In the genomic region with DNA sequence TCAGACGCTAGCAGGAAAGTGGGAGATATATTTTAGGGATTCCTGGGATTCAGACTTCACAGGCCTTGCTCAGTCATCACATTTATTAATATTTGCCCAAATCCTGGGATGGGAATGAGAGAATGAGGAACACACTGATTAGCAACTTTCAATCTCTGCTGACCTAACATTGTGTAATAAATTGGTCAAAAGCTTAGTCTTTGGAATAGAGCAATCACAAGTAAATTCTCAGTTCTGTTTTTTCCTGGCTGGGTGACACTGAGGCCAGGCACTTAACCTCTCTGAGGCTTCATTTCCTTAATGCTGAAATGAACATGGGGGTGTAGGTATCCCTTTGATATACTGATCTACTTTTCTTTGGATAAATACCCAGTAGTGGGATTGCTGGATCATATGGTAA, we compare ENCODE assay signal across 13 cellular contexts.
"Had no signal": no experiment of that assay in that cellular context is flagged by ENCODE, and none has a peak within 500 bp of the region (broad histone marks: within the 10 kb centered on the region; RNA-seq: fewer than 3 reads in every experiment).

No MANE protein-coding gene starts in this region.

- H3K27ac Mint-ChIP-seq: activated CD8-positive, alpha-beta T cell treated with anti-CD3 and anti-CD28 coated beads for 36 hours; activated naive CD8-positive, alpha-beta T cell treated with anti-CD3 and anti-CD28 coated beads, Interleukin-2, amount 50 U/mL, for 24 hours; activated T-helper 1 cell treated with anti-CD3 and anti-CD28 coated beads, Interleukin-12 subunit alpha, Interleukin-12 subunit beta, Interleukin-2, Interleukin-4 antibody, amounts not matched to agents 30 ng/mL and 10 ng/mL and 1 ng/mL, durations not matched to agents 14 hours and 24 hours and 36 hours had no signal

- ATAC-seq: activated CD8-positive, alpha-beta T cell treated with anti-CD3 and anti-CD28 coated beads for 36 hours; activated naive CD8-positive, alpha-beta T cell treated with anti-CD3 and anti-CD28 coated beads, Interleukin-2, amount 50 U/mL, for 24 hours; heart left ventricle had no signal

- H3K9me3 Mint-ChIP-seq: activated CD8-positive, alpha-beta T cell treated with anti-CD3 and anti-CD28 coated beads for 36 hours; activated naive CD8-positive, alpha-beta T cell treated with anti-CD3 and anti-CD28 coated beads, Interleukin-2, amount 50 U/mL, for 24 hours; activated T-helper 1 cell treated with anti-CD3 and anti-CD28 coated beads, Interleukin-12 subunit alpha, Interleukin-12 subunit beta, Interleukin-2, Interleukin-4 antibody, amounts not matched to agents 30 ng/mL and 10 ng/mL and 1 ng/mL, durations not matched to agents 14 hours and 24 hours and 36 hours had no signal

- H3K4me1 ChIP-seq: ascending aorta, parathyroid adenoma, tibial artery, vagina had no signal

- H3K4me3 ChIP-seq: ascending aorta, heart left ventricle, tibial artery, vagina had no signal

- H3K9me3 ChIP-seq: ascending aorta, tibial artery, vagina had no signal

- H3K27me3 ChIP-seq: ascending aorta, heart left ventricle, tibial artery, vagina had no signal

- DNase-seq: activated CD4-positive, alpha-beta T cell treated with anti-CD3 and anti-CD28 coated beads for 4 hours; activated CD8-positive, alpha-beta T cell treated with anti-CD3 and anti-CD28 coated beads for 36 hours; activated naive CD4-positive, alpha-beta T cell treated with Interleukin-2 at 50 U/mL for 16 hours; activated naive CD8-positive, alpha-beta T cell treated with anti-CD3 and anti-CD28 coated beads, Interleukin-2, amount 50 U/mL, for 24 hours; heart left ventricle; retina; T1000; tibial artery; WERI-Rb-1 had no signal

- H3K36me3 ChIP-seq: ascending aorta, heart left ventricle, tibial artery, vagina, WERI-Rb-1 had no signal

- H3K4me3 Mint-ChIP-seq: activated CD8-positive, alpha-beta T cell treated with anti-CD3 and anti-CD28 coated beads for 36 hours; activated naive CD8-positive, alpha-beta T cell treated with anti-CD3 and anti-CD28 coated beads, Interleukin-2, amount 50 U/mL, for 24 hours; activated T-helper 1 cell treated with anti-CD3 and anti-CD28 coated beads, Interleukin-12 subunit alpha, Interleukin-12 subunit beta, Interleukin-2, Interleukin-4 antibody, amounts not matched to agents 30 ng/mL and 10 ng/mL and 1 ng/mL, durations not matched to agents 14 hours and 24 hours and 36 hours had no signal

- H3K27ac ChIP-seq: ascending aorta, parathyroid adenoma, tibial artery, vagina, WERI-Rb-1 had no signal

- H3K9ac ChIP-seq: parathyroid adenoma had no signal
